ENCODE assay signal across 1 cellular context in the genomic region with DNA sequence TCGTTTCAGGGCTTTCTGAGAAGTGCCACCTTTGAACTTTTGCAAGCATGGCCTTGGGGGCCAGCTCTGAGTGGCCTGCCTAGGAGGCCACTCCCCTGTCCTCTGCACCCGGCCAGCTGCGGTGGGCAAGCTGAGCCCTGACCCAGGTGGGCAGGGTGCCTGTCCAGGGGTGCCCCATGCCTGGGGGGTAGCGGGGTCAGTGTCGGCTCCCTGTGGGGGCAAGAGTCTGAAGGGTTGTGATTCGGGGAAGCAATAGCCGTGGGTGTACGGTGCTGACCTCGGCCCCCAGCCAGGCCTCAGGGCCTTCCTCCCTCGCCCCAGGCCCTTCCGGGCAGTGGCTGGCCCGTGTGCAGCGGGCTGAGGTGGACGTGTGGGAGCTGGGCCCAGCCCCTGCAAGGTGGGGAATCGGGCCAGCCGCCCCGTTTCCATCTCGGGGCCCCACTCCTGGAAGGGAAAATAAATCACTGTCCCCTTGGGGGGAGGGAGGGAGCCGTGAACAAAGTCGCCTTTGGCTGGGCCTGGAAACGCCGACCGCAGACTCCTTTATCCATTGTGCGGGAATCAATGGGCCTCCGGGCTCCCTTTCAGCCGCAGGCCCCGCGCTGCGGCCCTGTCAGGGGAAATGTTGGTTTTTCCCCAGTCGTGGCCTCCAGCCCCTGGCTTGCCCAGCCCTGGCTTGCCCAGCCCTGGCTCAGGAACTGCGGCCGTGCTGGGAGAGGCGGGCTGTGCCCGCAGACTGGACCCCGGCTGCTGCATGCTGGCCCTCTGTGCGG.
TF ChIP-seq lines count a peak whose summit lies in the region.

No MANE protein-coding gene starts in this region.

TF ChIP-seq in K562, 482 proteins besides CTCF, POLR2A, EP300 and RAD21:
- TF ChIP-seq ZNF668 (CRISPR knock-in tag; IDR thresholded peaks at IDR 0.05): no peak
- peak; percentile 59 for TF ChIP-seq PCBP1 (IDR thresholded peaks at IDR 0.05; ENCODE audit: low read depth, low read length, poor library complexity, severe bottlenecking)
- TF ChIP-seq RBFOX2 (IDR thresholded peaks at IDR 0.05; ENCODE audit: low read depth, low read length): peak; percentile 52; the same call in 1 of the 2 replicates
